ENCODE assay signal across 9 cellular contexts in genomic region chr6:29793036-29793356, GRCh38. TPM values are rescaled to one million over a fixed set of nuclear protein-coding genes. Genes with fewer than 3 reads are reported as not detected.
DNase-seq lines count a peak whose midpoint lies in the region; ATAC-seq, FAIRE-seq and TF ChIP-seq lines count a peak whose summit lies in the region.
"Had no signal": no experiment of that assay in that cellular context is flagged by ENCODE, and none has a peak within 500 bp of the region (broad histone marks: within the 10 kb centered on the region; RNA-seq: fewer than 3 reads in every experiment).

No MANE protein-coding gene starts in this region.

- no peaks in the 10 kb centered on the region for H3K9me2 ChIP-seq in GM23248 (ENCODE audit: insufficient read depth)

- WGBS in GM23248 (ENCODE audit: low coverage in 1 of 2, low lambda C conversion rate in 2 of 2, missing lambda C conversion rate in 2 of 2), 2 experiments, result 35 to 38% methylated on average over 11 of the region's 11 CpGs
- 33% methylated on average over 11 of the region's 11 CpGs for WGBS in right cardiac atrium
- 24 to 35% (median 30%) methylated on average over 9 to 11 of the region's 11 CpGs for WGBS in spleen, 5 donors

- CTCF ChIA-PET in activated CD4-positive, alpha-beta memory T cell treated with anti-CD3 and anti-CD28 coated beads, Interleukin-2, amount 10 ng/mL, durations not matched to agents 7 days and 5 days (lab: Charles Lee), result interaction anchor here (1.3 to 1.7 kb wide), 2 partner anchors 25 to 55 kb away, joined by 4 to 6 read pairs; no protein-coding TSS in a partner anchor

- H3K9me3 Mint-ChIP-seq in activated CD4-positive, alpha-beta memory T cell treated with anti-CD3 and anti-CD28 coated beads, Interleukin-2, amount 10 ng/mL, durations not matched to agents 7 days and 5 days, result peaks cover 8% of the 10 kb centered on the region

- H3K27ac Mint-ChIP-seq in activated CD4-positive, alpha-beta memory T cell treated with anti-CD3 and anti-CD28 coated beads, Interleukin-2, amount 10 ng/mL, durations not matched to agents 7 days and 5 days, result peak overlapping the region; percentile 18

- H3K79me2 ChIP-seq in GM23248 (ENCODE audit: insufficient read depth), result no peaks in the 10 kb centered on the region

- TF ChIP-seq POLR2A in spleen (IDR thresholded peaks at IDR 0.05), result no peak

- POLR2A ChIA-PET in activated CD4-positive, alpha-beta memory T cell treated with anti-CD3 and anti-CD28 coated beads, Interleukin-2, amount 10 ng/mL, durations not matched to agents 7 days and 5 days (lab: Charles Lee), result interaction anchor here (0.7 to 1.0 kb wide), 2 partner anchors 143 to 155 kb away, joined by 4 to 7 read pairs; no protein-coding TSS in a partner anchor

- H3K9ac ChIP-seq in GM23248, result no peak overlapping the region

- H3K9me3 ChIP-seq in GM23248 (ENCODE audit: low read depth) (no peaks in the 10 kb centered on the region), right cardiac atrium (ENCODE audit: control insufficient read depth, low read length) (no peaks in the 10 kb centered on the region), spleen (peaks cover 0 to 11% (median 3%) of the 10 kb centered on the region in 8 donors)

- H3F3A ChIP-seq in GM23248 (ENCODE audit: insufficient read depth), result peaks cover 18% of the 10 kb centered on the region

- peak overlapping the region; percentile 88 for H2AFZ ChIP-seq in GM23248

- H3K27me3 ChIP-seq in GM23248 (replicated peaks; ENCODE audit: insufficient read depth), result peaks cover 10% of the 10 kb centered on the region; the same call in 1 of the 2 replicates
- no peaks in the 10 kb centered on the region for H3K27me3 ChIP-seq in right cardiac atrium (ENCODE audit: control insufficient read depth, insufficient read depth)
- peaks cover 0 to 44% (median 3%) of the 10 kb centered on the region in 7 donors for H3K27me3 ChIP-seq in spleen (replicated peaks in 1 of 7)

- H3K4me1 ChIP-seq in GM23248 (ENCODE audit: insufficient read depth) (no peaks in the 10 kb centered on the region), right cardiac atrium (ENCODE audit: control insufficient read depth, insufficient read depth, low read length) (peaks cover 2% of the 10 kb centered on the region), spleen (peaks cover 0 to 25% (median 14%) of the 10 kb centered on the region in 6 donors)

- H3K27ac ChIP-seq in GM23248 (no peak overlapping the region), right cardiac atrium (ENCODE audit: low read length) (no peak overlapping the region), spleen (peak overlapping the region in 4 of 8 donors; percentile 68 to 84 (median 74))

- peak overlapping the region; percentile 82 for H3K4me3 Mint-ChIP-seq in activated CD4-positive, alpha-beta memory T cell treated with anti-CD3 and anti-CD28 coated beads, Interleukin-2, amount 10 ng/mL, durations not matched to agents 7 days and 5 days

- peaks cover 14% of the 10 kb centered on the region for H3K36me3 Mint-ChIP-seq in activated CD4-positive, alpha-beta memory T cell treated with anti-CD3 and anti-CD28 coated beads, Interleukin-2, amount 10 ng/mL, durations not matched to agents 7 days and 5 days (ENCODE audit: low read depth)

- no peak for FAIRE-seq in D721Med (lab: Jason Lieb, UNC)
- FAIRE-seq: RCC 7860 had no signal

- H3K4me1 Mint-ChIP-seq in activated CD4-positive, alpha-beta memory T cell treated with anti-CD3 and anti-CD28 coated beads, Interleukin-2, amount 10 ng/mL, durations not matched to agents 7 days and 5 days, result peaks cover 20% of the 10 kb centered on the region

- peaks cover 49% of the 10 kb centered on the region for H3K27me3 Mint-ChIP-seq in activated CD4-positive, alpha-beta memory T cell treated with anti-CD3 and anti-CD28 coated beads, Interleukin-2, amount 10 ng/mL, durations not matched to agents 7 days and 5 days

- no peak for ATAC-seq in right cardiac atrium

- DNase-seq in GM23248 (no peak), right cardiac atrium (no peak), spleen (no peak), dedifferentiated amniotic fluid mesenchymal stem cell (ENCODE audit: extremely low spot score) (no peak), A172 (ENCODE audit: low spot score) (no peak), D721Med (ENCODE audit: insufficient read length, low spot score) (no peak), germinal center (ENCODE audit: low spot score) (no peak)
- no peak for DNase-seq in activated CD4-positive, alpha-beta memory T cell treated with anti-CD3 and anti-CD28 coated beads, Interleukin-2, amount 10 ng/mL, durations not matched to agents 7 days and 5 days

- peak overlapping the region; percentile 77 for H3K4me2 ChIP-seq in GM23248 (ENCODE audit: unreplicated experiment)

- H3K36me3 ChIP-seq in GM23248 (ENCODE audit: low read depth), result no peaks in the 10 kb centered on the region
- H3K36me3 ChIP-seq in spleen, result no peaks in the 10 kb centered on the region

- intact Hi-C loops in right cardiac atrium (cut with DNase I), result no loop called here
- intact Hi-C loops in spleen (cut with DNase I; ENCODE audit: low total_unique reads), result no loop called here

- H4K20me1 ChIP-seq in GM23248 (ENCODE audit: insufficient read depth), result no peaks in the 10 kb centered on the region

- H3K4me3 ChIP-seq in GM23248, result peak overlapping the region; percentile 71
- peak overlapping the region; percentile 60 for H3K4me3 ChIP-seq in right cardiac atrium (ENCODE audit: low read length)
- peak overlapping the region; percentile 50 to 87 (median 74) for H3K4me3 ChIP-seq in spleen

- in situ Hi-C loops in GM23248 (cut with MboI), result no loop called here

- TF ChIP-seq CTCF in spleen (IDR thresholded peaks at IDR 0.05 in 8 of 11, conservative IDR thresholded peaks at IDR 0.05 in 3 of 11), result no peak
- no peak for TF ChIP-seq CTCF in D721Med (IDR thresholded peaks at IDR 0.05; ENCODE audit: insufficient read depth, missing control alignments)

RNA-seq across cellular contexts. Expression of gene HLA-G, which starts 34.6 kb away (rescaled TPM):
- not detected in 2 replicates for total RNA-seq in GM23248 (2014; rRNA removed; shearing (Covaris generic))
- polyA plus RNA-seq in GM23248 (2016; fragmentation: Nextera tagmentation; extraction: Ambion mirVana) (1.5 and 1.7 TPM in 2 replicates), right cardiac atrium (not detected), spleen (under 1 TPM; 0.15 to 0.90 (median 0.46) TPM)
- under 1 TPM in 1 of 2 experiments, not detected in 1; 0.15 TPM for total RNA-seq in activated CD4-positive, alpha-beta memory T cell treated with anti-CD3 and anti-CD28 coated beads, Interleukin-2, amount 10 ng/mL, durations not matched to agents 7 days and 5 days
- total RNA-seq in right cardiac atrium (1 to 10 TPM in 1 of 4 donors, under 1 TPM in 1, not detected in 2; 0.18 to 1.2 TPM), spleen (1 to 10 TPM in 5 of 7 donors, under 1 TPM in 1, not detected in 1; 0.86 to 9.6 (median 2.0) TPM)
- total RNA-seq in A172 (2014; rRNA removed; shearing (Covaris generic)), result not detected in 2 replicates
